ENCODE assay signal across 20 cellular contexts in genomic region chr6:168606722-168607121, GRCh38.
"Had no signal": no experiment of that assay in that cellular context is flagged by ENCODE, and none has a peak within 500 bp of the region (broad histone marks: within the 10 kb centered on the region; RNA-seq: fewer than 3 reads in every experiment).

No MANE protein-coding gene starts in this region.

- H3K4me3 ChIP-seq: esophagus squamous epithelium, heart right ventricle, lower lobe of right lung, ovary, right atrium auricular region, skin epidermis, spleen, thyroid gland had no signal

- H3K4me1 ChIP-seq: heart right ventricle, lower lobe of right lung, right atrium auricular region, spleen had no signal

- H3K36me3 ChIP-seq: esophagus squamous epithelium, heart right ventricle, lower lobe of right lung, ovary, right atrium auricular region, spleen, thyroid gland had no signal

- ATAC-seq: heart right ventricle; left ventricle myocardium superior; naive thymus-derived CD8-positive, alpha-beta T cell; stimulated activated naive B cell treated with anti-CD40 and anti-IgM and Interleukin-4, amounts not matched to agents 10 μg/mL and 1 μg/mL and 100 μg/mL, for 72 hours had no signal

- H3K27ac ChIP-seq: esophagus squamous epithelium, heart right ventricle, lower lobe of right lung, ovary, right atrium auricular region, skin epidermis, spleen, thyroid gland had no signal

- DNase-seq: central memory CD4-positive, alpha-beta T cell; effector CD8-positive, alpha-beta T cell; erythroblast; esophagus squamous epithelium; foreskin melanocyte; glutamatergic neuron; heart right ventricle; hippocampal formation; left ventricle myocardium superior; lower lobe of right lung; naive thymus-derived CD8-positive, alpha-beta T cell; nephron progenitor cell; occipital lobe; spleen; stimulated activated CD4-positive, alpha-beta T cell treated with anti-CD3 and anti-CD28 coated beads, Interleukin-4, amount 100 ng/mL, for 4 hours; stimulated activated naive B cell treated with anti-CD40 and anti-IgM and Interleukin-4, amounts not matched to agents 10 μg/mL and 1 μg/mL and 100 μg/mL, for 72 hours; thyroid gland had no signal

- H3K27me3 ChIP-seq: esophagus squamous epithelium, ovary, right atrium auricular region, thyroid gland had no signal

- H3K9me3 ChIP-seq: esophagus squamous epithelium, lower lobe of right lung, ovary, thyroid gland had no signal
